8 cellular contexts compared by ENCODE assay signal in genomic region chr11:68282141-68282860, GRCh38. TPM values are rescaled to one million over a fixed set of nuclear protein-coding genes. Genes with fewer than 3 reads are reported as not detected.
DNase-seq lines count a peak whose midpoint lies in the region; ATAC-seq and TF ChIP-seq lines count a peak whose summit lies in the region.

No MANE protein-coding gene starts in this region.

- H3K27me3 ChIP-seq in lower lobe of right lung (ENCODE audit: low read depth) (no peaks in the 10 kb centered on the region), prostate gland (replicated peaks; ENCODE audit: insufficient read depth) (no peaks in the 10 kb centered on the region)

- ATAC-seq in HG02610 (IDR thresholded peaks at IDR 0.05; ENCODE audit: unreplicated experiment) (peak; percentile 73), lower lobe of right lung (peak; percentile 7 to 42), GM19328 (IDR thresholded peaks at IDR 0.05; ENCODE audit: unreplicated experiment) (no peak), HG02970 (IDR thresholded peaks at IDR 0.05; ENCODE audit: low FRiP score, unreplicated experiment) (no peak)

- intact Hi-C loops in lower lobe of right lung (cut with DNase I) = no loop called here
- intact Hi-C loops in prostate gland (cut with DNase I) = no loop called here

- DNase-seq in GM12864 (ENCODE audit: low read depth) (peak; percentile 73), SKM-1 treated with dmso at 0.1 percent for 144 hours (lab: John Stamatoyannopoulos, UW; ENCODE audit: unreplicated experiment) (peak; percentile 41), lower lobe of right lung (peak; percentile 39), prostate gland (ENCODE audit: low spot score) (no peak)
- no peak for DNase-seq in effector CD8-positive, alpha-beta T cell (lab: John Stamatoyannopoulos, UW)

- peaks cover 10% of the 10 kb centered on the region for H3K4me1 ChIP-seq in lower lobe of right lung
- no peaks in the 10 kb centered on the region for H3K4me1 ChIP-seq in prostate gland (replicated peaks)

- H3K9me3 ChIP-seq in lower lobe of right lung = no peaks in the 10 kb centered on the region
- no peaks in the 10 kb centered on the region for H3K9me3 ChIP-seq in prostate gland

- H3K36me3 ChIP-seq in lower lobe of right lung = no peaks in the 10 kb centered on the region
- no peaks in the 10 kb centered on the region for H3K36me3 ChIP-seq in prostate gland

- H3K4me3 ChIP-seq in GM12864 (ENCODE audit: low read depth, low read length) (peak overlapping the region; percentile 8), lower lobe of right lung (no peak overlapping the region), prostate gland (no peak overlapping the region)

- 41% methylated on average over 15 of the region's 15 CpGs for WGBS in prostate gland

- H3K27ac ChIP-seq in lower lobe of right lung (no peak overlapping the region), prostate gland (no peak overlapping the region)

- no peak for TF ChIP-seq POLR2A in prostate gland (IDR thresholded peaks at IDR 0.05)

- TF ChIP-seq CTCF in GM12864 (IDR thresholded peaks at IDR 0.05; ENCODE audit: low read depth, low read length, missing control alignments) = no peak
- no peak for TF ChIP-seq CTCF in lower lobe of right lung (IDR thresholded peaks at IDR 0.05)
- TF ChIP-seq CTCF in prostate gland (IDR thresholded peaks at IDR 0.05) = no peak

RNA-seq across cellular contexts. Expression of gene C11orf24, which starts 10.5 kb away (rescaled TPM):
- 24.7 TPM for total RNA-seq in lower lobe of right lung
- total RNA-seq in prostate gland = 10 to 100 TPM; 25.1 to 61.0 TPM

RNA-seq across cellular contexts. Expression of gene LRP5, which starts 30.1 kb away (rescaled TPM):
- 66.1 TPM for total RNA-seq in lower lobe of right lung
- total RNA-seq in prostate gland = 10 to 100 TPM; 48.3 to 57.1 TPM

Comparison
In these comparisons a context has a peak if more than half of its experiments do, and no peak if none do; other contexts are left out.
1. DNase-seq: peak in GM12864 (single experiment), SKM-1 treated with dmso at 0.1 percent for 144 hours (single experiment) and lower lobe of right lung (single experiment); none in effector CD8-positive, alpha-beta T cell (single experiment) and prostate gland (single experiment).
2. ATAC-seq: peak in HG02610 (single experiment) and lower lobe of right lung (2 of 2); none in GM19328 (single experiment) and HG02970 (single experiment).